1 cellular context compared by ENCODE assay signal in the genomic region with DNA sequence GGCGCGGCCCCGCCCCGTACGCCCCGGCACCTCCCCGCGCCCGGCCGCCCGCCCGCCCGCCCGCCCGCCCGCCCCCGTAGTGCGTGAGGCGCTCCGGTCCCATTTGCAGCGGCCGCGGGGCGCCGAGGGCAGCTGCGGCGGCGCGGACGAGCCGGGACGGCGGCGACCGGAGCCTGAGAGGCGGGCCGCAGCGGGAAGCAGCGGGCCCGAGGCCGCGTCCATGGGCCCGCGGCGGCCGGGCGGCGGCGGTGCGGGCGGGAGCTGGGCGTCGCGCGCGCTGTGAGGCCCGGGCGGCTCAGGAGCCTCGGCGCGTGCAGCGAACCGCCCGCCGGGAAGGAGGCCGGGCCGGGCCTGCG.
TF ChIP-seq lines count a peak whose summit lies in the region.

Gene MPRIP (plus strand): TSS at position 77 of the 356 bp plus-strand sequence. CDS start 392 bp downstream, outside the sequence.

TF ChIP-seq in H1, 55 proteins besides CTCF, POLR2A, EP300 and RAD21:
- TF ChIP-seq TBP (IDR thresholded peaks at IDR 0.05; ENCODE audit: low read depth, low read length) (no peak), ASH2L (IDR thresholded peaks at IDR 0.05; ENCODE audit: low read length) (no peak), RNF2 (IDR thresholded peaks at IDR 0.05; ENCODE audit: borderline replicate concordance, low read depth, low read length, missing control alignments, poor library complexity, severe bottlenecking) (no peak), RBBP5 (IDR thresholded peaks at IDR 0.05; ENCODE audit: borderline replicate concordance, low read depth, low read length) (no peak; the same call in 1 of the 2 replicates), SP4 (IDR thresholded peaks at IDR 0.05; ENCODE audit: low read length) (no peak), EGR1 (IDR thresholded peaks at IDR 0.05; ENCODE audit: borderline replicate concordance, low read depth, low read length) (no peak), CREB1 (IDR thresholded peaks at IDR 0.05) (no peak)
- TF ChIP-seq, protein P1, sequence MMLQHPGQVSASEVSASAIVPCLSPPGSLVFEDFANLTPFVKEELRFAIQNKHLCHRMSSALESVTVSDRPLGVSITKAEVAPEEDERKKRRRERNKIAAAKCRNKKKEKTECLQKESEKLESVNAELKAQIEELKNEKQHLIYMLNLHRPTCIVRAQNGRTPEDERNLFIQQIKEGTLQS (IDR thresholded peaks at IDR 0.05; ENCODE audit: insufficient read depth, low read depth, low read length), result no peak
- TF ChIP-seq, protein P2, sequence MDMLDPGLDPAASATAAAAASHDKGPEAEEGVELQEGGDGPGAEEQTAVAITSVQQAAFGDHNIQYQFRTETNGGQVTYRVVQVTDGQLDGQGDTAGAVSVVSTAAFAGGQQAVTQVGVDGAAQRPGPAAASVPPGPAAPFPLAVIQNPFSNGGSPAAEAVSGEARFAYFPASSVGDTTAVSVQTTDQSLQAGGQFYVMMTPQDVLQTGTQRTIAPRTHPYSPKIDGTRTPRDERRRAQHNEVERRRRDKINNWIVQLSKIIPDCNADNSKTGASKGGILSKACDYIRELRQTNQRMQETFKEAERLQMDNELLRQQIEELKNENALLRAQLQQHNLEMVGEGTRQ (IDR thresholded peaks at IDR 0.05; ENCODE audit: low read length), result no peak
